In genomic region chr10:28668363-28669226, GRCh38 we compare ENCODE assay signal across 8 cellular contexts. TPM values are rescaled to one million over a fixed set of nuclear protein-coding genes. Genes with fewer than 3 reads are reported as not detected.
A peak's percentile ranks its signal among the peaks of the same experiment; 100 is the strongest.
DNase-seq lines count a peak whose midpoint lies in the region; ATAC-seq and TF ChIP-seq lines count a peak whose summit lies in the region.

No MANE protein-coding gene starts in this region.

- H3K27me3 ChIP-seq in heart right ventricle = peaks cover 0 to 72% (median 19%) of the 10 kb centered on the region in 7 donors

- H3K9me3 Mint-ChIP-seq in activated naive CD4-positive, alpha-beta T cell treated with anti-CD3 and anti-CD28 coated beads for 36 hours = no peaks in the 10 kb centered on the region

- H3K4me3 Mint-ChIP-seq in activated naive CD4-positive, alpha-beta T cell treated with anti-CD3 and anti-CD28 coated beads for 36 hours = peak overlapping the region; percentile 80

- H3K4me1 ChIP-seq in heart right ventricle = peaks cover 0 to 17% (median 6%) of the 10 kb centered on the region in 9 donors

- CTCF ChIA-PET in activated naive CD4-positive, alpha-beta T cell treated with anti-CD3 and anti-CD28 coated beads for 36 hours (lab: Charles Lee) = interaction anchor here (0.6 kb wide), 1 partner anchor 325 kb away, joined by 4 read pairs; no protein-coding TSS in a partner anchor

- no peak overlapping the region for H3K27ac Mint-ChIP-seq in activated naive CD4-positive, alpha-beta T cell treated with anti-CD3 and anti-CD28 coated beads for 36 hours

- no peaks in the 10 kb centered on the region for H3K9me3 ChIP-seq in heart right ventricle

- H3K36me3 ChIP-seq in heart right ventricle = no peaks in the 10 kb centered on the region

- H3K4me3 ChIP-seq in heart right ventricle = peak overlapping the region; percentile 6 to 62 (median 49)

- peak; percentile 53 for ATAC-seq in GM18502 (IDR thresholded peaks at IDR 0.05; ENCODE audit: poor library complexity, unreplicated experiment)
- peak; percentile 81 to 96 (median 92) for ATAC-seq in heart right ventricle
- no peak for ATAC-seq in GM18498 (IDR thresholded peaks at IDR 0.05; ENCODE audit: unreplicated experiment)
- no peak for ATAC-seq in GM18520 (IDR thresholded peaks at IDR 0.05; ENCODE audit: unreplicated experiment)
- ATAC-seq in HG02588 (IDR thresholded peaks at IDR 0.05; ENCODE audit: unreplicated experiment) = no peak

- H3K36me3 Mint-ChIP-seq in activated naive CD4-positive, alpha-beta T cell treated with anti-CD3 and anti-CD28 coated beads for 36 hours (ENCODE audit: low read depth) = no peaks in the 10 kb centered on the region

- DNase-seq in NCI-H748 (lab: John Stamatoyannopoulos, UW; ENCODE audit: unreplicated experiment) (peak; percentile 90), heart right ventricle (peak in 1 of 2 donors; percentile 63), retina (peak; percentile 77)
- peak; percentile 75 for DNase-seq in activated naive CD4-positive, alpha-beta T cell treated with anti-CD3 and anti-CD28 coated beads for 36 hours

- intact Hi-C loops in activated naive CD4-positive, alpha-beta T cell treated with anti-CD3 and anti-CD28 coated beads for 36 hours (cut with micrococcal nuclease) = no loop called here
- intact Hi-C loops in heart right ventricle (cut with DNase I) = loop anchor here in 2 of 10 donors (5.0 to 10.0 kb wide), 3 partner anchors 456 to 636 kb away; no protein-coding TSS in a partner anchor

- H3K27me3 Mint-ChIP-seq in activated naive CD4-positive, alpha-beta T cell treated with anti-CD3 and anti-CD28 coated beads for 36 hours (ENCODE audit: low read depth) = peaks cover 50% of the 10 kb centered on the region

- WGBS in heart right ventricle, 2 donors = 1% methylated on average over 59 of the region's 59 CpGs

- no peak for TF ChIP-seq CTCF in heart right ventricle (IDR thresholded peaks at IDR 0.05)

- no peak overlapping the region for H3K27ac ChIP-seq in heart right ventricle

- peaks cover 11% of the 10 kb centered on the region for H3K4me1 Mint-ChIP-seq in activated naive CD4-positive, alpha-beta T cell treated with anti-CD3 and anti-CD28 coated beads for 36 hours (ENCODE audit: low read depth)

RNA-seq across cellular contexts. Expression of gene BAMBI, which starts 8.7 kb away (rescaled TPM):
- under 1 TPM; 0.57 to 0.59 TPM for total RNA-seq in activated naive CD4-positive, alpha-beta T cell treated with anti-CD3 and anti-CD28 coated beads for 36 hours
- 10 to 100 TPM; 11.0 to 29.6 (median 21.3) TPM for total RNA-seq in heart right ventricle
- 10 to 100 TPM in 1 of 2 donors, 1 to 10 TPM in 1; 5.0 to 52.7 TPM for polyA plus RNA-seq in heart right ventricle

Comparison
In these comparisons a context has a peak if more than half of its experiments do, and no peak if none do; other contexts are left out.
1. ATAC-seq: peak in GM18502 (single experiment) and heart right ventricle (8 of 8); none in GM18498 (single experiment), GM18520 (single experiment) and HG02588 (single experiment).
2. RNA of gene BAMBI, which starts 8.7 kb away (total RNA-seq): 11.0 to 29.6 TPM in heart right ventricle; 0.57 to 0.59 TPM in activated naive CD4-positive, alpha-beta T cell treated with anti-CD3 and anti-CD28 coated beads for 36 hours; every median in the first group is over 4 times any median in the second.